1 cellular context compared by ENCODE assay signal in genomic region chr20:21397341-21398108, GRCh38.
TF ChIP-seq lines count a peak whose summit lies in the region.

Gene NKX2-4, minus strand, starts transcription at chr20:21397526. Its CDS starts 127 bp downstream, at chr20:21397399.

TF ChIP-seq in HEK293, 187 proteins besides CTCF, POLR2A, EP300 and RAD21 (continued from another document):
- TF ChIP-seq REST (tag by site-specific recombination; IDR thresholded peaks at IDR 0.05) = no peak
- peak; percentile 72 for TF ChIP-seq ZNF341 (tag by site-specific recombination; IDR thresholded peaks at IDR 0.05; ENCODE audit: low read depth)
- peak; percentile 60; the same call in 1 of the 2 replicates for TF ChIP-seq ZNF335 (tag by site-specific recombination; conservative IDR thresholded peaks at IDR 0.05)
- TF ChIP-seq ZFP41 (tag by site-specific recombination; IDR thresholded peaks at IDR 0.05; ENCODE audit: borderline replicate concordance) = no peak
- no peak for TF ChIP-seq SP7 (tag by site-specific recombination; IDR thresholded peaks at IDR 0.05)
- no peak for TF ChIP-seq ZSCAN4 (tag by site-specific recombination; IDR thresholded peaks at IDR 0.05)
- no peak for TF ChIP-seq HIC1 (tag by site-specific recombination; IDR thresholded peaks at IDR 0.05)
- TF ChIP-seq ZNF23 (tag by site-specific recombination; IDR thresholded peaks at IDR 0.05; ENCODE audit: borderline replicate concordance) = no peak
- no peak for TF ChIP-seq ZNF580 (tag by site-specific recombination; IDR thresholded peaks at IDR 0.05)
- TF ChIP-seq ZNF639 (tag by site-specific recombination; IDR thresholded peaks at IDR 0.05) = no peak
- no peak for TF ChIP-seq ZFP37 (tag by site-specific recombination; IDR thresholded peaks at IDR 0.05)
